ENCODE assay signal across 8 cellular contexts in the genomic region with DNA sequence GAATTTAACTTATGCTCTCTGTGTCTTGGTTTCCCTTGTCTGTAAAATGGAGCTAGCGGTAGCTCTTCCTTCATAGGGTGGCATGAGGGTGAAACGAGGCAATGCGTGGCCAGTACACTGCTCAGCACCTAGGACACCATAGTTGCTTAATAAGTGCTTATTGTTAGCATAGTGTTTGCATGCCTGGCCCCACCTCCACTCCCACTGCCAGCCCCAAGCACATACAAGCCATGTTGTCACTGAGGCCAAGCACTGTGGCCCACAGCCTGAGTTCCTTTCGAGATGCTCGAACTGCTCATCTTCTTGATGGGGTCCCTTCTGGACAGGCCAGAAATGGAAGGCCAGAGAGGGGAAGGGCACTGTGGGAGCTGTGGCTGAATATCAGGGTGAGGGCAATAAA. TPM values are rescaled to one million over a fixed set of nuclear protein-coding genes. Genes with fewer than 3 reads are reported as not detected.
DNase-seq lines count a peak whose midpoint lies in the region; ATAC-seq and TF ChIP-seq lines count a peak whose summit lies in the region.

No MANE protein-coding gene starts in this region.

- TF ChIP-seq CTCF in CD8-positive, alpha-beta T cell (IDR thresholded peaks at IDR 0.05) = no peak
- no peak for TF ChIP-seq CTCF in choroid plexus epithelial cell (conservative IDR thresholded peaks at IDR 0.05; ENCODE audit: low read depth, low read length)
- no peak for TF ChIP-seq CTCF in nephron progenitor cell (IDR thresholded peaks at IDR 0.05)

- CTCF ChIA-PET in CD8-positive, alpha-beta T cell (lab: Charles Lee) = no interaction called here

- POLR2A ChIA-PET in CD8-positive, alpha-beta T cell (lab: Charles Lee) = no interaction called here

- H3K4me3 Mint-ChIP-seq in CD8-positive, alpha-beta T cell = peak overlapping the region; percentile 92
- peak overlapping the region; percentile 95 for H3K4me3 Mint-ChIP-seq in nephron progenitor cell

- H3K9me3 ChIP-seq in CD8-positive, alpha-beta T cell (ENCODE audit: low read length) = no peaks in the 10 kb centered on the region

- H3K27ac ChIP-seq in CD8-positive, alpha-beta T cell (ENCODE audit: low read depth, low read length) = peak overlapping the region; percentile 74

- peak overlapping the region; percentile 90 for H3K4me3 ChIP-seq in CD8-positive, alpha-beta T cell (ENCODE audit: low read depth, low read length)
- peak overlapping the region; percentile 92 for H3K4me3 ChIP-seq in choroid plexus epithelial cell (ENCODE audit: low read depth, low read length)

- ATAC-seq in CD8-positive, alpha-beta T cell = no peak
- ATAC-seq in GM21381 (IDR thresholded peaks at IDR 0.05; ENCODE audit: unreplicated experiment) = no peak

- intact Hi-C loops in CD8-positive, alpha-beta T cell (cut with DNase I, micrococcal nuclease) = loop anchor here (1.0 to 10.0 kb wide), 13 partner anchors 45 to 1609 kb away; a partner anchor contains a TSS
- intact Hi-C loops in head of caudate nucleus (cut with DNase I) = loop anchor here (5.0 to 10.0 kb wide), 2 partner anchors 46 to 601 kb away; a partner anchor contains a TSS

- DNase-seq in CD8-positive, alpha-beta T cell = no peak
- peak; percentile 6 for DNase-seq in M059J (ENCODE audit: low read depth)
- DNase-seq in choroid plexus epithelial cell (ENCODE audit: low read depth) = no peak
- no peak for DNase-seq in nephron progenitor cell
- no peak for DNase-seq in glomerular visceral epithelial cell (ENCODE audit: extremely low spot score)
- no peak for DNase-seq in head of caudate nucleus
- no peak for DNase-seq in SW480 (ENCODE audit: low spot score)

- H3K27me3 Mint-ChIP-seq in CD8-positive, alpha-beta T cell (ENCODE audit: low read depth) = no peaks in the 10 kb centered on the region
- H3K27me3 Mint-ChIP-seq in nephron progenitor cell (ENCODE audit: low read depth, poor library complexity) = peaks cover 12% of the 10 kb centered on the region

- H3K36me3 Mint-ChIP-seq in CD8-positive, alpha-beta T cell = peaks cover 34% of the 10 kb centered on the region
- H3K36me3 Mint-ChIP-seq in nephron progenitor cell (ENCODE audit: low read depth) = peaks cover 21% of the 10 kb centered on the region

- peak overlapping the region; percentile 94 for H3K27ac Mint-ChIP-seq in CD8-positive, alpha-beta T cell
- no peak overlapping the region for H3K27ac Mint-ChIP-seq in nephron progenitor cell

- peaks cover 20% of the 10 kb centered on the region for H3K4me1 ChIP-seq in CD8-positive, alpha-beta T cell (ENCODE audit: insufficient read depth, low read length)

- H3K4me1 Mint-ChIP-seq in CD8-positive, alpha-beta T cell (ENCODE audit: low read depth) = peaks cover 30% of the 10 kb centered on the region
- peaks cover 9% of the 10 kb centered on the region for H3K4me1 Mint-ChIP-seq in nephron progenitor cell

- H3K27me3 ChIP-seq in CD8-positive, alpha-beta T cell (ENCODE audit: insufficient read depth, low read length) = no peaks in the 10 kb centered on the region

- no peaks in the 10 kb centered on the region for H3K9me3 Mint-ChIP-seq in CD8-positive, alpha-beta T cell
- H3K9me3 Mint-ChIP-seq in nephron progenitor cell = no peaks in the 10 kb centered on the region

- peaks cover 14% of the 10 kb centered on the region for H3K36me3 ChIP-seq in CD8-positive, alpha-beta T cell (ENCODE audit: insufficient read depth, low read length)

RNA-seq across cellular contexts. Expression of a gene that starts 0.8 kb away (rescaled TPM):
- 1 to 10 TPM; 4.2 to 4.3 TPM for total RNA-seq in CD8-positive, alpha-beta T cell
- 9.7 and 12.5 TPM in 2 replicates for total RNA-seq in M059J (2014; rRNA removed; shearing (Covaris generic))

RNA-seq across cellular contexts. Expression of a gene that starts 45.1 kb away (rescaled TPM):
- total RNA-seq in CD8-positive, alpha-beta T cell = 100 to 1,000 TPM in 1 of 2 experiments, 10 to 100 TPM in 1; 95.3 to 109 TPM
- total RNA-seq in M059J (2014; rRNA removed; shearing (Covaris generic)) = 38.8 and 39.8 TPM in 2 replicates

RNA-seq across cellular contexts. Expression of a gene that starts 46.5 kb away (rescaled TPM):
- 100 to 1,000 TPM; 254 to 260 TPM for total RNA-seq in CD8-positive, alpha-beta T cell
- 90.9 and 102 TPM in 2 replicates for total RNA-seq in M059J (2014; rRNA removed; shearing (Covaris generic))
